In genomic region chr2:160932960-160933359, GRCh38 we compare ENCODE assay signal across 17 cellular contexts.
DNase-seq lines count a peak whose midpoint lies in the region; ATAC-seq and TF ChIP-seq lines count a peak whose summit lies in the region.
"Had no signal": no experiment of that assay in that cellular context is flagged by ENCODE, and none has a peak within 500 bp of the region (broad histone marks: within the 10 kb centered on the region; RNA-seq: fewer than 3 reads in every experiment).

No MANE protein-coding gene starts in this region.

- H3K14ac ChIP-seq in trophoblast cell (ENCODE audit: low read length) = no peak overlapping the region

- no peak for TF ChIP-seq CTCF in fibroblast of mammary gland (conservative IDR thresholded peaks at IDR 0.05; ENCODE audit: control insufficient read depth, insufficient read depth, low read depth, low read length)

- no peak overlapping the region for H2AK5ac ChIP-seq in trophoblast cell (ENCODE audit: low read length)

- no CpG with 5 or more reads among the region's 2 CpGs for WGBS in trophoblast cell (ENCODE audit: extremely low coverage, insufficient coverage, insufficient read length)

- peak; percentile 51 for DNase-seq in ELR (ENCODE audit: low read depth)
- peak; percentile 32 for DNase-seq in NCI-H460 (ENCODE audit: extremely low read depth, low read depth)
- peak; percentile 81 for DNase-seq in fibroblast of mammary gland (ENCODE audit: low read depth)
- DNase-seq in trophoblast cell = peak; percentile 69 to 90
- no peak for DNase-seq in sciatic nerve (ENCODE audit: low spot score)
- no peak for DNase-seq in mucosa of gallbladder (ENCODE audit: low spot score)
- DNase-seq: activated CD4-positive, alpha-beta T cell treated with anti-CD3 and anti-CD28 coated beads for 36 hours; activated effector memory CD4-positive, alpha-beta T cell treated with Interleukin-2 at 50 U/mL for 16 hours; colonic mucosa; left cardiac atrium; NCI-H146; NCI-H446 treated with DMSO at 0.1 percent for 48 hours; Right ventricle myocardium superior; stimulated activated CD4-positive, alpha-beta T cell treated with anti-CD3 and anti-CD28 coated beads, Interleukin-4, amount 100 ng/mL, for 24 hours; stimulated activated CD8-positive, alpha-beta memory T cell treated with anti-CD3 and anti-CD28 coated beads, Interleukin-4, amount 100 ng/mL, for 48 hours had no signal

- no peak overlapping the region for H3K9ac ChIP-seq in trophoblast cell (ENCODE audit: low read length)

- H3K4me2 ChIP-seq in trophoblast cell (ENCODE audit: low read length) = no peak overlapping the region

- no peak overlapping the region for H2AFZ ChIP-seq in trophoblast cell (ENCODE audit: insufficient read depth, low read length, poor library complexity)

- H3K18ac ChIP-seq in trophoblast cell (ENCODE audit: low read length) = no peak overlapping the region

- no peaks in the 10 kb centered on the region for H3K9me3 ChIP-seq in trophoblast cell (ENCODE audit: insufficient read depth, low read depth, low read length)
- H3K9me3 ChIP-seq: colonic mucosa had no signal

- no peaks in the 10 kb centered on the region for H3K36me3 ChIP-seq in trophoblast cell (ENCODE audit: control insufficient read depth in 1 of 2, insufficient read depth in 2 of 2, low read length in 2 of 2)
- H3K36me3 ChIP-seq: colonic mucosa had no signal

- no peak overlapping the region for H3K23ac ChIP-seq in trophoblast cell (ENCODE audit: low read length)

- H3K4me3 ChIP-seq in fibroblast of mammary gland (ENCODE audit: control insufficient read depth, low read depth, low read length) = no peak overlapping the region
- H3K4me3 ChIP-seq in trophoblast cell (ENCODE audit: low read depth, low read length) = no peak overlapping the region
- H3K4me3 ChIP-seq: colonic mucosa had no signal

- peaks cover 2 to 3% of the 10 kb centered on the region in 2 experiments for H3K4me1 ChIP-seq in trophoblast cell (ENCODE audit: control insufficient read depth in 1 of 2, insufficient read depth in 2 of 2, low read length in 2 of 2)
- H3K4me1 ChIP-seq: colonic mucosa had no signal

- H3K4ac ChIP-seq in trophoblast cell (ENCODE audit: low read depth, low read length) = no peak overlapping the region

- no peaks in the 10 kb centered on the region for H3K27me3 ChIP-seq in trophoblast cell (ENCODE audit: insufficient read depth, low read length)
- H3K27me3 ChIP-seq: colonic mucosa had no signal

- no peak overlapping the region for H2BK12ac ChIP-seq in trophoblast cell (ENCODE audit: low read length)

- no peak overlapping the region for H4K8ac ChIP-seq in trophoblast cell (ENCODE audit: low read depth, low read length)

- no peak overlapping the region for H4K12ac ChIP-seq in trophoblast cell (ENCODE audit: low read depth, low read length)

- H2BK5ac ChIP-seq in trophoblast cell (ENCODE audit: low read depth, low read length, poor library complexity) = no peak overlapping the region

- no peak overlapping the region for H2BK120ac ChIP-seq in trophoblast cell (ENCODE audit: insufficient read depth, low read length, poor library complexity)

- H3K79me1 ChIP-seq in trophoblast cell (ENCODE audit: low read length) = peaks cover 2% of the 10 kb centered on the region

- no peaks in the 10 kb centered on the region for H3K79me2 ChIP-seq in trophoblast cell (ENCODE audit: control insufficient read depth, insufficient read depth, low read length, poor library complexity)

- ATAC-seq in sciatic nerve (no peak), GM19452 (IDR thresholded peaks at IDR 0.05; ENCODE audit: unreplicated experiment) (no peak)
- ATAC-seq: activated CD4-positive, alpha-beta T cell treated with anti-CD3 and anti-CD28 coated beads for 36 hours; left cardiac atrium had no signal

- no peak overlapping the region for H4K91ac ChIP-seq in trophoblast cell (ENCODE audit: low read depth, low read length)

- no peak overlapping the region for H3K27ac ChIP-seq in trophoblast cell (ENCODE audit: low read depth, low read length)
- H3K27ac ChIP-seq: colonic mucosa, epithelial cell of prostate had no signal

- intact Hi-C loops in sciatic nerve (cut with DNase I) = no loop called here

Comparison
In these comparisons a context has a peak if more than half of its experiments do, and no peak if none do; other contexts are left out.
1. DNase-seq: peak in ELR (single experiment), NCI-H460 (single experiment), fibroblast of mammary gland (single experiment) and trophoblast cell (2 of 2); none in sciatic nerve (single experiment) and mucosa of gallbladder (single experiment).